In the genomic region with DNA sequence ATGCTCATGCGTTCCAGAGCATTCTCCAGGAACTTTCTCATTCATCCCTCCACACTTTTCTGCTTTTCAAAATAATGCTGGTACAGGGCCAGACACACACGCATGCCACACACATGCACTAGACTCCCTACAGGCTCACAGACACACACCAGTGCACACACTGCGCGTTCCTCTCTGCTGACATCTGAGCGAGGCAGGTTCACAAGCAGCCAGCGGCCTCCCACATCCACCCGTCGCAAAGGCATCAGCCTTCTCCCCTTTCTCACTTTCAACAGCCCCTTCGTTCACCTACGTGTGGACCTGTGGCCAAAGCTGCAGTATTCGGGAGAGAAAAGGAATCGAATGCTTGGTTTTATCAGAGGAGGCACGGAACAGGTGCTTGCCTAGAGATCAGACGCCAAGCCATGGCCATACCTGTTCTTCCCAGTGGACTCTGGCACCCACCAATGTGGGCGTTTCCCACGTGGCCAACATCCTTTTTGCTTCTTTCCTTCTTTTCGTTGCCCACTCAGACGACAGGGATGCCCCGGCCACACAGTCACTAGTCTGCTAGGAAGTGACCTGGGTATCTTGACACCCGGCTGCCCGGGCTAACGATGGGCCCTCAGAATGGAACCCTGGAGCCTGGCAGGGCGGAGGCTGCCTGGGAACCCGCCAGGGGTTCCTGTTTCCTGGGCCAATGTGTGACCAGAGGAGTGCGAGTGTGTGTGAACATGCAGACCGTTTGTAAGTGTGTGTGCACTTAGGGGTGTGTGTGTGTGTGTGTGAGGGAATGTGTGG, we compare ENCODE assay signal across 27 cellular contexts.
DNase-seq lines count a peak whose midpoint lies in the region; ATAC-seq and TF ChIP-seq lines count a peak whose summit lies in the region.
"Had no signal": no experiment of that assay in that cellular context is flagged by ENCODE, and none has a peak within 500 bp of the region (broad histone marks: within the 10 kb centered on the region; RNA-seq: fewer than 3 reads in every experiment).

No MANE protein-coding gene starts in this region.

- no peaks in the 10 kb centered on the region for H3K36me3 Mint-ChIP-seq in chondrocyte (ENCODE audit: low read depth)
- H3K36me3 Mint-ChIP-seq: activated naive CD8-positive, alpha-beta T cell treated with anti-CD3 and anti-CD28 coated beads, Interleukin-2, amount 10 ng/mL, durations not matched to agents 7 days and 5 days; naive thymus-derived CD4-positive, alpha-beta T cell had no signal

- intact Hi-C loops in left ventricle myocardium inferior (cut with micrococcal nuclease): no loop called here
- intact Hi-C loops in thyroid gland (cut with DNase I): no loop called here

- H3K4me3 Mint-ChIP-seq in chondrocyte (ENCODE audit: unreplicated experiment): no peak overlapping the region
- H3K4me3 Mint-ChIP-seq: activated naive CD8-positive, alpha-beta T cell treated with anti-CD3 and anti-CD28 coated beads, Interleukin-2, amount 10 ng/mL, durations not matched to agents 7 days and 5 days; naive thymus-derived CD4-positive, alpha-beta T cell; T-helper 2 cell treated with Interferon-gamma antibody and Interleukin-4, amounts not matched to agents 5 μg/mL and 100 μg/mL, for 36 hours had no signal

- H3K9ac ChIP-seq in mesenchymal stem cell (ENCODE audit: low read length): no peak overlapping the region

- no peak overlapping the region for H3K23ac ChIP-seq in mesenchymal stem cell (ENCODE audit: low read length in 2 of 2)

- H2BK15ac ChIP-seq in mesenchymal stem cell (ENCODE audit: low read depth, poor library complexity, severe bottlenecking): no peak overlapping the region

- H3K27ac ChIP-seq in cardiac muscle cell (peak overlapping the region; percentile 42), left ventricle myocardium inferior (replicated peaks) (no peak overlapping the region), mesenchymal stem cell (ENCODE audit: low read length, poor library complexity, severe bottlenecking) (no peak overlapping the region), thyroid gland (no peak overlapping the region)
- H3K27ac ChIP-seq: ascending aorta, colonic mucosa, epithelial cell of prostate, pancreas had no signal

- H3K9me3 Mint-ChIP-seq in chondrocyte (ENCODE audit: low read depth): no peaks in the 10 kb centered on the region
- H3K9me3 Mint-ChIP-seq: activated naive CD8-positive, alpha-beta T cell treated with anti-CD3 and anti-CD28 coated beads, Interleukin-2, amount 10 ng/mL, durations not matched to agents 7 days and 5 days; naive thymus-derived CD4-positive, alpha-beta T cell; T-helper 2 cell treated with Interferon-gamma antibody and Interleukin-4, amounts not matched to agents 5 μg/mL and 100 μg/mL, for 36 hours had no signal

- H2BK12ac ChIP-seq in mesenchymal stem cell (ENCODE audit: low read length in 2 of 2): no peak overlapping the region

- no peak overlapping the region for H3K27ac Mint-ChIP-seq in chondrocyte (ENCODE audit: unreplicated experiment)
- H3K27ac Mint-ChIP-seq: naive thymus-derived CD4-positive, alpha-beta T cell; T-helper 2 cell treated with Interferon-gamma antibody and Interleukin-4, amounts not matched to agents 5 μg/mL and 100 μg/mL, for 36 hours had no signal

- TF ChIP-seq CTCF in cardiac muscle cell (IDR thresholded peaks at IDR 0.05; ENCODE audit: low read depth, low read length) (no peak), left ventricle myocardium inferior (IDR thresholded peaks at IDR 0.05; ENCODE audit: borderline replicate concordance) (no peak), chondrocyte (IDR thresholded peaks at IDR 0.05) (no peak), thyroid gland (IDR thresholded peaks at IDR 0.05) (no peak)

- no peaks in the 10 kb centered on the region for H3K79me1 ChIP-seq in mesenchymal stem cell (replicated peaks; ENCODE audit: low read length, poor library complexity, severe bottlenecking)

- H3K4me2 ChIP-seq in mesenchymal stem cell (ENCODE audit: low read length, poor library complexity, severe bottlenecking): no peak overlapping the region

- H2AK5ac ChIP-seq in mesenchymal stem cell (ENCODE audit: low read length, severe bottlenecking): no peak overlapping the region

- H3K4ac ChIP-seq in mesenchymal stem cell (ENCODE audit: low read depth in 1 of 2, low read length in 2 of 2): peak overlapping the region in 1 of 2 experiments; percentile 2

- H3K27me3 ChIP-seq in cardiac muscle cell: no peaks in the 10 kb centered on the region
- H3K27me3 ChIP-seq in left ventricle myocardium inferior (ENCODE audit: low read depth): no peaks in the 10 kb centered on the region
- H3K27me3 ChIP-seq in mesenchymal stem cell (ENCODE audit: control insufficient read depth in 1 of 2, insufficient read depth in 1 of 2, low read length in 2 of 2): no peaks in the 10 kb centered on the region
- H3K27me3 ChIP-seq in thyroid gland: no peaks in the 10 kb centered on the region
- H3K27me3 ChIP-seq: ascending aorta, BE2C, colonic mucosa, pancreas had no signal

- H4K8ac ChIP-seq in mesenchymal stem cell (ENCODE audit: low read length): no peak overlapping the region

- no peak overlapping the region for H2AFZ ChIP-seq in mesenchymal stem cell (ENCODE audit: low read depth, low read length)

- H3K14ac ChIP-seq in mesenchymal stem cell (ENCODE audit: low read length in 2 of 2): no peak overlapping the region

- peak overlapping the region in 1 of 2 experiments; percentile 25 for H3K18ac ChIP-seq in mesenchymal stem cell (ENCODE audit: low read depth in 1 of 2, low read length in 2 of 2)

- peaks cover 3% of the 10 kb centered on the region for H3K4me1 Mint-ChIP-seq in chondrocyte (ENCODE audit: low read depth)

- no peak overlapping the region for H2BK5ac ChIP-seq in mesenchymal stem cell (ENCODE audit: low read depth, low read length, poor library complexity, severe bottlenecking)

- H3K4me3 ChIP-seq in cardiac muscle cell (no peak overlapping the region), left ventricle myocardium inferior (no peak overlapping the region), mesenchymal stem cell (ENCODE audit: insufficient read depth in 1 of 2, low read depth in 1 of 2, low read length in 2 of 2) (no peak overlapping the region), thyroid gland (replicated peaks in 1 of 3) (no peak overlapping the region)
- H3K4me3 ChIP-seq: ascending aorta, colonic mucosa, pancreas had no signal

- 88% methylated on average over 26 of the region's 26 CpGs for WGBS in mesenchymal stem cell
- 66 to 79% methylated on average over 23 to 26 of the region's 26 CpGs for WGBS in thyroid gland, 2 donors

- H3K27me3 Mint-ChIP-seq in chondrocyte (ENCODE audit: low read depth): peaks cover 5% of the 10 kb centered on the region

- DNase-seq in cardiac muscle cell (ENCODE audit: low read depth in 1 of 2, low spot score in 1 of 2) (no peak), left ventricle myocardium inferior (no peak), chondrocyte (ENCODE audit: low spot score) (peak; percentile 76), mesenchymal stem cell (no peak), thyroid gland (peak; percentile 36 to 45), GOT3 (lab: John Stamatoyannopoulos, UW) (no peak), NCI-H526 (lab: John Stamatoyannopoulos, UW) (no peak)
- DNase-seq: ACHN; activated gamma-delta T cell treated with Interleukin-2 at 50 U/mL for 16 hours; activated naive CD8-positive, alpha-beta T cell treated with anti-CD3 and anti-CD28 coated beads, Interleukin-2, amount 10 ng/mL, durations not matched to agents 7 days and 5 days; BE2C; colonic mucosa; DMS79; effector CD8-positive, alpha-beta T cell; hippocampal formation; midbrain; naive thymus-derived CD4-positive, alpha-beta T cell; NCI-H1092 treated with DMSO at 0.1 percent for 48 hours; NCI-H187; stimulated activated CD4-positive, alpha-beta T cell treated with anti-CD3 and anti-CD28 coated beads, Interleukin-1b, Interleukin-23, amount 100 ng/mL, for 48 hours; stimulated activated naive CD8-positive, alpha-beta T cell treated with anti-CD3 and anti-CD28 coated beads, Interleukin-15, Interleukin-2, amounts not matched to agents 100 U/mL and 50 U/mL, for 24 hours had no signal

- H3K9me3 ChIP-seq in cardiac muscle cell (ENCODE audit: low read depth): no peaks in the 10 kb centered on the region
- no peaks in the 10 kb centered on the region for H3K9me3 ChIP-seq in left ventricle myocardium inferior (replicated peaks)
- no peaks in the 10 kb centered on the region for H3K9me3 ChIP-seq in mesenchymal stem cell (ENCODE audit: control insufficient read depth, low read length)
- H3K9me3 ChIP-seq in thyroid gland: no peaks in the 10 kb centered on the region
- H3K9me3 ChIP-seq: ascending aorta, BE2C, colonic mucosa, pancreas had no signal

- no peak overlapping the region for H2BK120ac ChIP-seq in mesenchymal stem cell (ENCODE audit: low read depth, low read length)

- peaks cover 32% of the 10 kb centered on the region for H3K4me1 ChIP-seq in cardiac muscle cell (ENCODE audit: low read depth)
- peaks cover 6% of the 10 kb centered on the region for H3K4me1 ChIP-seq in left ventricle myocardium inferior
- peaks cover 6% of the 10 kb centered on the region for H3K4me1 ChIP-seq in mesenchymal stem cell (ENCODE audit: control insufficient read depth, insufficient read depth, low read depth, low read length)
- H3K4me1 ChIP-seq in thyroid gland: peaks cover 0 to 10% of the 10 kb centered on the region in 2 donors
- H3K4me1 ChIP-seq: colonic mucosa, pancreas had no signal

- peak overlapping the region; percentile 43 for H4K91ac ChIP-seq in mesenchymal stem cell (ENCODE audit: low read length)

- no peak for TF ChIP-seq POLR2A in thyroid gland (IDR thresholded peaks at IDR 0.05)

- H3K36me3 ChIP-seq in cardiac muscle cell (no peaks in the 10 kb centered on the region), left ventricle myocardium inferior (no peaks in the 10 kb centered on the region), mesenchymal stem cell (ENCODE audit: control insufficient read depth in 1 of 2, insufficient read depth in 2 of 2, low read depth in 1 of 2, low read length in 2 of 2) (no peaks in the 10 kb centered on the region), thyroid gland (no peaks in the 10 kb centered on the region)
- H3K36me3 ChIP-seq: ascending aorta, BE2C, colonic mucosa, pancreas had no signal

- no peak for ATAC-seq in GM21825 (IDR thresholded peaks at IDR 0.05; ENCODE audit: unreplicated experiment)
- ATAC-seq: left lobe of liver; naive thymus-derived CD4-positive, alpha-beta T cell; pancreas; stimulated activated naive CD8-positive, alpha-beta T cell treated with anti-CD3 and anti-CD28 coated beads, Interleukin-15, Interleukin-2, amounts not matched to agents 100 U/mL and 50 U/mL, for 24 hours had no signal

Comparison
In these comparisons a context has a peak if more than half of its experiments do, and no peak if none do; other contexts are left out.
1. DNase-seq: peak in chondrocyte (single experiment) and thyroid gland (2 of 2); none in cardiac muscle cell (0 of 2), left ventricle myocardium inferior (single experiment), mesenchymal stem cell (single experiment), GOT3 (single experiment) and NCI-H526 (0 of 2).